Comparison of ENCODE assay signal across 8 cellular contexts in the genomic region with DNA sequence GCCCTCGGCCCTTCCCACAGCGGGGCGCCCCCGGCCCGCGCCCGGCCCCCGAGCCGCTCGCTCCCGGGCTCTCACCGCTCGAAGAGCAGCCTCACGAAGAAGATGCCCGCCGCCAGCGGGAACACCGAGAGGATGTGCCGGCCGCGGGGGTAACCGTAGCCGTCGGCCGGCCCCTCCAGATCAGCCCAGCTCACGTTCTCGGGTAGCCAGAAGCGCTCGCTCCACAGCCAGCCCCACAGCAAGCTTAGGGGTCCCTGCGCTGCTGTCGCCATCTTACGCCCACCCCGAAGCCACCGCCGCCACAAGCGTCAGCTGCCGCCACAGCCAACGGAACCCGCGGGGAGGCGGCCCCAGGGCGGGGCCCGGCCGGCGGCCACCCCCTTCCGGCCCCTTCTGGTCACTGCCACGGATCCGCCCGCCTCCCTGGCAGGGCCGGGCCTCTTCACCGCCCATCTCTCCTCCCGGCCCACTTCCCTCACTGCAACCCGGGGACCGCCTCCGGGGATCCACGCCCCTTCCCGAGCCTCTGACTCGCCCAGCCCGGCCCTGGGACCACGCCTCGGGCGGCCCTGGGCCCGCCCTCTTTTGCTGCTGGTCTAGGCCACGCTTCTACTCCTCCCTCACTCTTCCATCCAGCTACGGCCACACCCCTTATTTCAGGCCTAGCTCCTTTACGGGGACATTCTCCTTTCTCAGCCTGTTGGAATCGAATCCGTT. TPM values are rescaled to one million over a fixed set of nuclear protein-coding genes. Genes with fewer than 3 reads are reported as not detected.
A peak's percentile ranks its signal among the peaks of the same experiment; 100 is the strongest.
DNase-seq lines count a peak whose midpoint lies in the region; ATAC-seq, FAIRE-seq and TF ChIP-seq lines count a peak whose summit lies in the region.

Gene CERS5, minus strand, starts transcription at position 344 of the 717 bp plus-strand sequence. Its CDS starts 72 bp downstream, at position 272.

- WGBS in psoas muscle, 3 donors = 1% methylated on average over 45 to 68 of the region's 68 CpGs

- no peaks in the 10 kb centered on the region for H3K4me1 ChIP-seq in psoas muscle

- H3K27me3 ChIP-seq in psoas muscle (ENCODE audit: insufficient read depth in 3 of 3, low read length in 2 of 3) = no peaks in the 10 kb centered on the region

- DNase-seq in NCI-H187 (lab: John Stamatoyannopoulos, UW) = peak; percentile 97 to 99
- DNase-seq in T-helper 2 cell = peak; percentile 92 to 99 (median 96)
- peak; percentile 99 for DNase-seq in left ventricle myocardium superior
- peak; percentile 99 for DNase-seq in psoas muscle
- peak; percentile 99 for DNase-seq in urothelium cell line (ENCODE audit: low spot score)

- H3K27ac ChIP-seq in angular gyrus (ENCODE audit: low read depth, low read length) = peak within 1 kb of the TSS; percentile 87
- H3K27ac ChIP-seq in psoas muscle = peak within 1 kb of the TSS; percentile 81

- H3K36me3 ChIP-seq in psoas muscle (ENCODE audit: insufficient read depth in 1 of 2, low read depth in 1 of 2) = no peaks in the 10 kb centered on the region

- no peaks in the 10 kb centered on the region for H3K9me3 ChIP-seq in psoas muscle

- TF ChIP-seq CTCF in psoas muscle (IDR thresholded peaks at IDR 0.05) = peak; percentile 37

- peak within 1 kb of the TSS; percentile 89 for H3K4me3 ChIP-seq in psoas muscle

- FAIRE-seq in urothelium cell line (lab: Jason Lieb, UNC) = no peak

- ATAC-seq in GM18498 (IDR thresholded peaks at IDR 0.05; ENCODE audit: unreplicated experiment) (peak; percentile 97), HG02938 (IDR thresholded peaks at IDR 0.05; ENCODE audit: unreplicated experiment) (peak; percentile 95), left ventricle myocardium superior (peak; percentile 99), psoas muscle (peak; percentile 99)

- intact Hi-C loops in left ventricle myocardium superior (cut with micrococcal nuclease) (loop anchor here (10.0 kb wide), 1 partner anchor 52 kb away; the partner anchor contains the start of gene COX14), psoas muscle (cut with DNase I) (loop anchor here (1.0 to 10.0 kb wide), 4 partner anchors 54 to 202 kb away; partner anchors contain the start of genes COX14 (in 2 of the 2), AQP5 (in 1 of the 2) and SMARCD1 (in 1 of the 2))

RNA-seq across cellular contexts. Expression of gene CERS5, which starts in this region (rescaled TPM):
- 9.4 TPM for total RNA-seq in left ventricle myocardium superior
- 10 to 100 TPM in 1 of 4 donors, 1 to 10 TPM in 3; 5.2 to 10.7 (median 6.6) TPM for total RNA-seq in psoas muscle
- 1 to 10 TPM; 7.2 to 8.2 (median 7.5) TPM for polyA plus RNA-seq in psoas muscle

Comparison
In these comparisons a context has a peak if more than half of its experiments do, and no peak if none do; other contexts are left out.
1. Peak in every context shown above with its lines: DNase-seq, ATAC-seq, H3K4me3 ChIP-seq and H3K27ac ChIP-seq.